Comparison of ENCODE assay signal across 8 cellular contexts in genomic region chr1:247078315-247079140, GRCh38. TPM values are rescaled to one million over a fixed set of nuclear protein-coding genes. Genes with fewer than 3 reads are reported as not detected.
DNase-seq lines count a peak whose midpoint lies in the region; ATAC-seq, FAIRE-seq and TF ChIP-seq lines count a peak whose summit lies in the region.

Gene ZNF670 (minus strand): TSS chr1:247078811. CDS start chr1:247078596, 215 bp downstream.

- FAIRE-seq in GM12892 (lab: Jason Lieb, UNC): peak; percentile 87

- H3K4me3 ChIP-seq in right atrium auricular region: peak within 1 kb of the TSS; percentile 69 to 91
- peak within 1 kb of the TSS; percentile 73 to 85 for H3K4me3 ChIP-seq in uterus

- H3K27me3 ChIP-seq in right atrium auricular region: no peaks in the 10 kb centered on the region
- no peaks in the 10 kb centered on the region for H3K27me3 ChIP-seq in uterus

- TF ChIP-seq POLR2A in GM12892 (IDR thresholded peaks at IDR 0.05; ENCODE audit: low read depth, low read length) (peak; percentile 80), uterus (IDR thresholded peaks at IDR 0.05) (peak; percentile 69 to 76)

- intact Hi-C loops in uterus (cut with DNase I; ENCODE audit: low total_unique reads): no loop called here

- no peaks in the 10 kb centered on the region for H3K36me3 ChIP-seq in right atrium auricular region
- no peaks in the 10 kb centered on the region for H3K36me3 ChIP-seq in uterus

- peak; percentile 83 for DNase-seq in GM12892 (ENCODE audit: insufficient read length)
- peak; percentile 61 for DNase-seq in NCI-H1417 treated with DMSO at 0.1 percent for 48 hours (lab: John Stamatoyannopoulos, UW)
- DNase-seq in T follicular helper cell (ENCODE audit: low read depth): peak; percentile 74
- DNase-seq in amniotic epithelial cell (ENCODE audit: low read depth): peak; percentile 93
- peak; percentile 98 for DNase-seq in right atrium auricular region (ENCODE audit: low spot score)
- peak; percentile 83 for DNase-seq in pulmonary artery endothelial cell (ENCODE audit: low read depth, low spot score)
- DNase-seq in uterus: peak; percentile 94 to 96

- peaks cover 0 to 18% of the 10 kb centered on the region in 2 donors for H3K4me1 ChIP-seq in right atrium auricular region
- no peaks in the 10 kb centered on the region for H3K4me1 ChIP-seq in uterus

- peak; percentile 100 for ATAC-seq in HG02798 (IDR thresholded peaks at IDR 0.05; ENCODE audit: poor library complexity, unreplicated experiment)

- H3K27ac ChIP-seq in right atrium auricular region: peak within 1 kb of the TSS; percentile 57 to 86
- peak within 1 kb of the TSS; percentile 84 to 85 for H3K27ac ChIP-seq in uterus

- H3K9me3 ChIP-seq in right atrium auricular region: no peaks in the 10 kb centered on the region
- no peaks in the 10 kb centered on the region for H3K9me3 ChIP-seq in uterus

- TF ChIP-seq CTCF in right atrium auricular region (IDR thresholded peaks at IDR 0.05) (no peak), uterus (IDR thresholded peaks at IDR 0.05) (peak in 1 of 4 experiments; percentile 6)

RNA-seq across cellular contexts. Expression of gene ZNF670, which starts in this region (rescaled TPM):
- polyA plus RNA-seq in GM12892 (2012; ENCODE audit: missing spikeins): 4.5 TPM
- total RNA-seq in right atrium auricular region (1 to 10 TPM in 1 of 2 donors, under 1 TPM in 1; 0.93 to 1.8 TPM), pulmonary artery endothelial cell (6.2 TPM in 2 replicates), uterus (1 to 10 TPM; 5.0 to 9.5 (median 7.4) TPM)

Comparison
In these comparisons a context has a peak if more than half of its experiments do, and no peak if none do; other contexts are left out.
1. Peak in every context shown above with its lines: DNase-seq, ATAC-seq, H3K4me3 ChIP-seq and H3K27ac ChIP-seq.